In the genomic region with DNA sequence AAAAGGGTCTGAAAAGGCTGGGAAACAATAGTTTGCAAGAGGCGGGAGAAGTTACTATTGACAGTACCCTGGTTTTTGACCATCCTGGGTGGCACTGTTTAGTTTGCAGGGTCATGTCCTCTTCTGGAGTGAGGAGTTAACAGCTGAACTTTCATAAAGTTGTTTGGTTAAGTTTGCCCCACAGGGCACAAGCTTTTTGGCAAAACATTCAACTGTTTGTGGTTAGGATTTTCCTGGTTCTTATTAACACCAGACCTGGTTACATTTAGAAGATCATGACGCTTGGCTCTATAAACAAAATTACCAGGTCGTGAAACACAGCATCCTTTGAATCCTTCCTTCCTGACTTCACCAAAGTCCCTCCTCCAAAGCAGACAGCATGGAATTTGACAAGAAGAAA, we compare ENCODE assay signal across 16 cellular contexts.
A peak's percentile ranks its signal among the peaks of the same experiment; 100 is the strongest.
DNase-seq lines count a peak whose midpoint lies in the region; ATAC-seq and TF ChIP-seq lines count a peak whose summit lies in the region.
"Had no signal": no experiment of that assay in that cellular context is flagged by ENCODE, and none has a peak within 500 bp of the region (broad histone marks: within the 10 kb centered on the region; RNA-seq: fewer than 3 reads in every experiment).

No MANE protein-coding gene starts in this region.

- TF ChIP-seq POLR2A in GM18505 (IDR thresholded peaks at IDR 0.05; ENCODE audit: borderline replicate concordance, extremely low read depth, insufficient read depth, insufficient read length), result no peak

- ATAC-seq in left lobe of liver (peak; percentile 93), HG02884 (IDR thresholded peaks at IDR 0.05; ENCODE audit: unreplicated experiment) (no peak), GM18505 (IDR thresholded peaks at IDR 0.05; ENCODE audit: unreplicated experiment) (no peak)
- ATAC-seq: Right ventricle myocardium inferior had no signal

- no peak for TF ChIP-seq CTCF in AG09319 (IDR thresholded peaks at IDR 0.05; ENCODE audit: low read depth, low read length)

- DNase-seq in AG09319 (ENCODE audit: extremely low read depth, low read depth), result peak; percentile 29
- DNase-seq in H4 (ENCODE audit: low spot score), result peak; percentile 75
- DNase-seq in brain pericyte (ENCODE audit: low read depth, low spot score), result peak; percentile 61
- peak; percentile 63 for DNase-seq in left lobe of liver (ENCODE audit: low spot score)
- DNase-seq in NCI-H1417 treated with DMSO at 0.1 percent for 48 hours (lab: John Stamatoyannopoulos, UW), result no peak
- DNase-seq in NCI-H2196 treated with DMSO at 0.1 percent for 48 hours (lab: John Stamatoyannopoulos, UW; ENCODE audit: unreplicated experiment), result no peak
- DNase-seq: CD4-positive, alpha-beta memory T cell; GF-D8; MM.1S; NCI-H1105; NCI-H1694 treated with DMSO at 0.1 percent for 48 hours; NCI-H446; NCI-H69 had no signal

Comparison
In these comparisons a context has a peak if more than half of its experiments do, and no peak if none do; other contexts are left out.
1. DNase-seq: peak in AG09319 (single experiment), H4 (single experiment), brain pericyte (single experiment) and left lobe of liver (single experiment); none in NCI-H1417 treated with DMSO at 0.1 percent for 48 hours (single experiment) and NCI-H2196 treated with DMSO at 0.1 percent for 48 hours (single experiment).